8 cellular contexts compared by ENCODE assay signal in the genomic region with DNA sequence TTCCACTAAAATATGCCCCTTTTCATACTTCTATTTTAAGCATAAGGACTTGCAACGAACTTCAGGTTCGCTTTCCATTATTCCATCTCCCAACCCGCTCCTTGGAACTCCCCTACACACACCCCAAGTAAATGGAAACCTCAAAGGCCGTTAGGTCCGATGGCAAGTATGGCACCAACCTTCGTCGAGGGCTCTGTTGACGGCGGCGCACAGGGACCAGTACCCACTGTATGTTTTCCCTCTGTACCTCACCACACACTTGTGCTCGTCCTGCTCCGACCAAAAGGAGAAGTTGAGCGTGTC. TPM values are rescaled to one million over a fixed set of nuclear protein-coding genes. Genes with fewer than 3 reads are reported as not detected.
A peak's percentile ranks its signal among the peaks of the same experiment; 100 is the strongest.
DNase-seq lines count a peak whose midpoint lies in the region; ATAC-seq and TF ChIP-seq lines count a peak whose summit lies in the region.

No MANE protein-coding gene starts in this region.

- H3K27me3 ChIP-seq in Peyer's patch (no peaks in the 10 kb centered on the region), endocrine pancreas (ENCODE audit: control insufficient read depth, insufficient read depth, low read length) (no peaks in the 10 kb centered on the region), neural progenitor cell (no peaks in the 10 kb centered on the region)

- peak overlapping the region; percentile 77 to 92 (median 88) for H3K27ac ChIP-seq in Peyer's patch
- no peak overlapping the region for H3K27ac ChIP-seq in neural progenitor cell

- no peak for ATAC-seq in GM21619 (IDR thresholded peaks at IDR 0.05; ENCODE audit: unreplicated experiment)

- peak overlapping the region; percentile 97 for H3K4me3 Mint-ChIP-seq in activated T-cell treated with anti-CD3 and anti-CD28 coated beads, Interleukin-2, amount 50 U/mL, for 24 hours
- H3K4me3 Mint-ChIP-seq in neural progenitor cell: no peak overlapping the region

- peaks cover 43% of the 10 kb centered on the region for H3K36me3 Mint-ChIP-seq in activated T-cell treated with anti-CD3 and anti-CD28 coated beads, Interleukin-2, amount 50 U/mL, for 24 hours (ENCODE audit: low read depth)
- H3K36me3 Mint-ChIP-seq in neural progenitor cell: no peaks in the 10 kb centered on the region

- peaks cover 24% of the 10 kb centered on the region for H3K4me1 Mint-ChIP-seq in activated T-cell treated with anti-CD3 and anti-CD28 coated beads, Interleukin-2, amount 50 U/mL, for 24 hours (ENCODE audit: low read depth)
- H3K4me1 Mint-ChIP-seq in neural progenitor cell: no peaks in the 10 kb centered on the region

- peaks cover 0 to 10% (median 0%) of the 10 kb centered on the region in 4 donors for H3K4me1 ChIP-seq in Peyer's patch
- H3K4me1 ChIP-seq in endocrine pancreas (ENCODE audit: control insufficient read depth, insufficient read depth, low read length): peaks cover 13% of the 10 kb centered on the region
- no peaks in the 10 kb centered on the region for H3K4me1 ChIP-seq in neural progenitor cell

- no peak for TF ChIP-seq POLR2A in Peyer's patch (IDR thresholded peaks at IDR 0.05)

- peak overlapping the region; percentile 97 for H3K27ac Mint-ChIP-seq in activated T-cell treated with anti-CD3 and anti-CD28 coated beads, Interleukin-2, amount 50 U/mL, for 24 hours
- peak overlapping the region; percentile 29 for H3K27ac Mint-ChIP-seq in neural progenitor cell

- no peaks in the 10 kb centered on the region for H4K20me1 ChIP-seq in neural progenitor cell (ENCODE audit: low read depth)

- H3K9me3 Mint-ChIP-seq in activated T-cell treated with anti-CD3 and anti-CD28 coated beads, Interleukin-2, amount 50 U/mL, for 24 hours: no peaks in the 10 kb centered on the region
- peaks cover 3% of the 10 kb centered on the region for H3K9me3 Mint-ChIP-seq in neural progenitor cell

- H3K36me3 ChIP-seq in Peyer's patch (peaks cover 0 to 24% (median 0%) of the 10 kb centered on the region in 3 donors), endocrine pancreas (ENCODE audit: control insufficient read depth, insufficient read depth, low read length) (no peaks in the 10 kb centered on the region), neural progenitor cell (no peaks in the 10 kb centered on the region)

- H3K27me3 Mint-ChIP-seq in activated T-cell treated with anti-CD3 and anti-CD28 coated beads, Interleukin-2, amount 50 U/mL, for 24 hours: no peaks in the 10 kb centered on the region
- peaks cover 10% of the 10 kb centered on the region for H3K27me3 Mint-ChIP-seq in neural progenitor cell (ENCODE audit: insufficient read depth, low read depth)

- H3K79me2 ChIP-seq in neural progenitor cell (ENCODE audit: low read depth): no peaks in the 10 kb centered on the region

- TF ChIP-seq CTCF in Peyer's patch (IDR thresholded peaks at IDR 0.05) (no peak), neural progenitor cell (IDR thresholded peaks at IDR 0.05) (no peak)

- H2AFZ ChIP-seq in neural progenitor cell (replicated peaks): no peak overlapping the region

- no peak for DNase-seq in activated T-cell treated with anti-CD3 and anti-CD28 coated beads, Interleukin-2, amount 50 U/mL, for 24 hours
- no peak for DNase-seq in activated T-cell treated with anti-CD3 and anti-CD28 coated beads, Interleukin-2, amount 50 U/mL, for 1 hour
- peak in 2 of 3 donors; percentile 59 to 67 for DNase-seq in Peyer's patch
- DNase-seq in neural progenitor cell (ENCODE audit: low spot score): no peak
- no peak for DNase-seq in amniotic stem cell (lab: John Stamatoyannopoulos, UW)
- DNase-seq in activated gamma-delta T cell treated with Interleukin-2 at 50 U/mL for 16 hours: no peak

- H3K9ac ChIP-seq in endocrine pancreas (ENCODE audit: control insufficient read depth, insufficient read depth, low read length) (peak overlapping the region; percentile 69), neural progenitor cell (no peak overlapping the region)

- H3K9me3 ChIP-seq in Peyer's patch: no peaks in the 10 kb centered on the region
- no peaks in the 10 kb centered on the region for H3K9me3 ChIP-seq in endocrine pancreas (ENCODE audit: control insufficient read depth, low read length)
- H3K9me3 ChIP-seq in neural progenitor cell (ENCODE audit: low read depth): no peaks in the 10 kb centered on the region

- H3K4me3 ChIP-seq in Peyer's patch (peak overlapping the region; percentile 56 to 67 (median 63)), endocrine pancreas (ENCODE audit: control insufficient read depth, insufficient read depth, low read length) (peak overlapping the region; percentile 86), neural progenitor cell (no peak overlapping the region)

- H3K4me2 ChIP-seq in neural progenitor cell: no peak overlapping the region

- no peaks in the 10 kb centered on the region for H3F3A ChIP-seq in neural progenitor cell (ENCODE audit: low read depth)

RNA-seq across cellular contexts. Expression of a gene that starts 24.1 kb away (rescaled TPM):
- total RNA-seq in Peyer's patch (100 to 1,000 TPM; 310 to 396 (median 360) TPM), neural progenitor cell (ENCODE audit: low replicate concordance) (1,112 and 1,406 TPM in 2 replicates)

RNA-seq across cellular contexts. Expression of a gene that starts 24.7 kb away (rescaled TPM):
- total RNA-seq in Peyer's patch: 1 to 10 TPM; 8.2 to 9.1 (median 8.4) TPM
- 22.9 and 35.7 TPM in 2 replicates for total RNA-seq in neural progenitor cell (ENCODE audit: low replicate concordance)

RNA-seq across cellular contexts. Expression of a gene that starts 34.7 kb away (rescaled TPM):
- total RNA-seq in Peyer's patch (10 to 100 TPM in 1 of 4 donors, 1 to 10 TPM in 3; 1.8 to 29.7 (median 9.2) TPM), neural progenitor cell (ENCODE audit: low replicate concordance) (13.0 and 16.4 TPM in 2 replicates)

Comparison
In these comparisons a context has a peak if more than half of its experiments do, and no peak if none do; other contexts are left out.
1. DNase-seq: peak in Peyer's patch (2 of 3); none in activated T-cell treated with anti-CD3 and anti-CD28 coated beads, Interleukin-2, amount 50 U/mL, for 24 hours (single experiment), activated T-cell treated with anti-CD3 and anti-CD28 coated beads, Interleukin-2, amount 50 U/mL, for 1 hour (single experiment), neural progenitor cell (single experiment), amniotic stem cell (single experiment) and activated gamma-delta T cell treated with Interleukin-2 at 50 U/mL for 16 hours (single experiment).